9 cellular contexts compared by ENCODE assay signal in the genomic region with DNA sequence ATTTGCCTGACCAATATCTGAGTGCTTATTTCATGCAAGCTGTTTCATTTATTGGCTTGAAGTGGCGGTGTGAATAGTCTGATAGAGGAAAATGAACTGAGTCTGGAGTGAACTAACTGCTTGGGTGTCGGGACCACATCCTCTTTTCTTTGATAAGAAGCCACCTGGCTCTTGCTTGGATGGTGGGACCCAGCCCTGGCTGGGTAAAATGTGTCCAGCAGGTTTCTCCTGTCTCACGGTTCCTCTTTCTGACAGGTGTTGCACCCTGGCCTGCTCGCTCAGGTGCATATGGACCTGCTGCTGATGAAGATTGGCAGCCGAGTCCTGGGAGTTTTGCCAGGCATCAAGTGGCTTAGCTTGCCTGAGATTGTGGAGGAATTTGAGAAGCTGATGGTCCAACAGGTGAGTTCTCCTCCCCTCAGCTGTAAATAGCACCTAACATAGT. TPM values are rescaled to one million over a fixed set of nuclear protein-coding genes. Genes with fewer than 3 reads are reported as not detected.
DNase-seq lines count a peak whose midpoint lies in the region; ATAC-seq, FAIRE-seq and TF ChIP-seq lines count a peak whose summit lies in the region.
"Had no signal": no experiment of that assay in that cellular context is flagged by ENCODE, and none has a peak within 500 bp of the region (broad histone marks: within the 10 kb centered on the region; RNA-seq: fewer than 3 reads in every experiment).

No MANE protein-coding gene starts in this region.

- POLR2A ChIA-PET in T-cell (lab: Charles Lee) = interaction anchor here in 1 of 2 donors (0.6 kb wide), 1 partner anchor 65 kb away, joined by 3 read pairs; no protein-coding TSS in a partner anchor

- DNase-seq in GM12891 (ENCODE audit: insufficient read length, low spot score) (no peak), HFFc6 (no peak), T-cell (no peak), natural killer cell (no peak), left ventricle myocardium superior (no peak), Right ventricle myocardium inferior (ENCODE audit: missing footprints) (no peak), NCI-H82 (lab: John Stamatoyannopoulos, UW) (no peak)

- no peaks in the 10 kb centered on the region for H3K9me3 Mint-ChIP-seq in HFFc6
- no peaks in the 10 kb centered on the region for H3K9me3 Mint-ChIP-seq in T-cell
- H3K9me3 Mint-ChIP-seq in natural killer cell = no peaks in the 10 kb centered on the region

- CTCF ChIA-PET in T-cell (lab: Charles Lee) = interaction anchor here (0.6 to 1.0 kb wide), 4 partner anchors 49 to 197 kb away, joined by 3 to 4 read pairs (median 3); no protein-coding TSS in a partner anchor

- H3K27ac Mint-ChIP-seq in HFFc6 (0 out of 2 replicates have a peak overlapping the region, but pooled peaks have one; percentile 19), T-cell (peak overlapping the region; percentile 69 to 80), natural killer cell (peak overlapping the region; percentile 54 to 87)

- FAIRE-seq in GM12891 (lab: Jason Lieb, UNC) = peak; percentile 91

- intact Hi-C loops in natural killer cell (cut with micrococcal nuclease) (no loop called here), left ventricle myocardium superior (cut with micrococcal nuclease) (no loop called here), Right ventricle myocardium inferior (cut with DNase I) (loop anchor here (5.0 kb wide), 1 partner anchor 338 kb away; the partner anchor contains the start of gene MRPS33)

- no peaks in the 10 kb centered on the region; the same call in 1 of the 2 replicates for H3K27me3 Mint-ChIP-seq in HFFc6 (ENCODE audit: insufficient read depth)
- H3K27me3 Mint-ChIP-seq in T-cell = no peaks in the 10 kb centered on the region
- no peaks in the 10 kb centered on the region for H3K27me3 Mint-ChIP-seq in natural killer cell (ENCODE audit: low read depth in 2 of 2)

- ATAC-seq in T-cell (replicated peaks in 1 of 4) (no peak), natural killer cell (no peak), HG02884 (IDR thresholded peaks at IDR 0.05; ENCODE audit: unreplicated experiment) (no peak), left ventricle myocardium superior (no peak), Right ventricle myocardium inferior (no peak)

- H3K4me1 Mint-ChIP-seq in HFFc6 (ENCODE audit: low read depth) = peaks cover 29% of the 10 kb centered on the region
- H3K4me1 Mint-ChIP-seq in T-cell = peaks cover 31 to 49% (median 38%) of the 10 kb centered on the region in 3 donors
- H3K4me1 Mint-ChIP-seq in natural killer cell = peaks cover 37 to 39% of the 10 kb centered on the region in 2 donors

- H3K4me3 Mint-ChIP-seq in HFFc6 (peak overlapping the region; percentile 87), T-cell (peak overlapping the region; percentile 83 to 89 (median 86)), natural killer cell (peak overlapping the region; percentile 88)

- TF ChIP-seq POLR2A in GM12891 (IDR thresholded peaks at IDR 0.05; ENCODE audit: low read depth, low read length) = no peak

- peaks cover 4% of the 10 kb centered on the region for H3K36me3 Mint-ChIP-seq in HFFc6 (ENCODE audit: low read depth)
- H3K36me3 Mint-ChIP-seq in T-cell = peaks cover 31% of the 10 kb centered on the region
- no peaks in the 10 kb centered on the region for H3K36me3 Mint-ChIP-seq in natural killer cell

- TF ChIP-seq CTCF in HFFc6 (IDR thresholded peaks at IDR 0.05) (no peak), natural killer cell (IDR thresholded peaks at IDR 0.05) (no peak)

TF ChIP-seq in GM12891, 5 proteins besides CTCF, POLR2A, EP300 and RAD21:
- TF ChIP-seq SPI1 (IDR thresholded peaks at IDR 0.05; ENCODE audit: low read depth, low read length) (peak; percentile 83), TAF1 (IDR thresholded peaks at IDR 0.05; ENCODE audit: low read depth, low read length) (no peak)

RNA-seq across cellular contexts. Expression of gene ADCK2, which starts 1.6 kb away (rescaled TPM):
- polyA plus RNA-seq in GM12891 (2012; ENCODE audit: low read depth, missing spikeins) = 11.0 TPM
- total RNA-seq in HFFc6 (2021; fragmentation: NEBNext Ultra II Directional; extraction: Animal tissue kit (Norgen Biotek cat#: 25700)) = 10 to 100 TPM in 3 of 6 experiments, 1 to 10 TPM in 3; 9.2 to 13.6 (median 10.0) TPM
- total RNA-seq in T-cell = 10 to 100 TPM; 16.3 to 23.3 (median 20.2) TPM
- 10 to 100 TPM; 12.6 to 20.7 (median 15.8) TPM for total RNA-seq in natural killer cell
- 10.0 TPM for total RNA-seq in left ventricle myocardium superior
- 11.6 TPM for total RNA-seq in Right ventricle myocardium inferior

RNA-seq across cellular contexts. Expression of gene NDUFB2, which starts 22.1 kb away (rescaled TPM):
- polyA plus RNA-seq in GM12891 (2012; ENCODE audit: low read depth, missing spikeins) = 271 TPM
- 100 to 1,000 TPM; 176 to 254 (median 205) TPM for total RNA-seq in HFFc6 (2021; fragmentation: NEBNext Ultra II Directional; extraction: Animal tissue kit (Norgen Biotek cat#: 25700))
- total RNA-seq in T-cell = 100 to 1,000 TPM in 3 of 5 donors, 10 to 100 TPM in 2; 97.2 to 110 (median 103) TPM
- 100 to 1,000 TPM; 152 to 177 (median 177) TPM for total RNA-seq in natural killer cell
- total RNA-seq in left ventricle myocardium superior = 726 TPM
- 744 TPM for total RNA-seq in Right ventricle myocardium inferior

RNA-seq across cellular contexts. Expression of gene DENND2A, which starts 33.8 kb away (rescaled TPM):
- polyA plus RNA-seq in GM12891 (2012; ENCODE audit: low read depth, missing spikeins) = not detected
- total RNA-seq in HFFc6 (2021; fragmentation: NEBNext Ultra II Directional; extraction: Animal tissue kit (Norgen Biotek cat#: 25700)) = under 1 TPM; 0.50 to 0.99 (median 0.58) TPM
- total RNA-seq in T-cell (under 1 TPM in 1 of 5 donors, not detected in 4; 0.09 TPM), natural killer cell (under 1 TPM in 1 of 3 donors, not detected in 2; 0.12 TPM), left ventricle myocardium superior (14.4 TPM), Right ventricle myocardium inferior (15.0 TPM)
- polyA plus RNA-seq: endothelial cell of umbilical vein had no signal

Comparison
In these comparisons a context has a peak if more than half of its experiments do, and no peak if none do; other contexts are left out.
1. H3K27ac Mint-ChIP-seq: peak in every context shown above with its lines; median percentile 74 in T-cell; 70 in natural killer cell; 19 in HFFc6.